In the genomic region with DNA sequence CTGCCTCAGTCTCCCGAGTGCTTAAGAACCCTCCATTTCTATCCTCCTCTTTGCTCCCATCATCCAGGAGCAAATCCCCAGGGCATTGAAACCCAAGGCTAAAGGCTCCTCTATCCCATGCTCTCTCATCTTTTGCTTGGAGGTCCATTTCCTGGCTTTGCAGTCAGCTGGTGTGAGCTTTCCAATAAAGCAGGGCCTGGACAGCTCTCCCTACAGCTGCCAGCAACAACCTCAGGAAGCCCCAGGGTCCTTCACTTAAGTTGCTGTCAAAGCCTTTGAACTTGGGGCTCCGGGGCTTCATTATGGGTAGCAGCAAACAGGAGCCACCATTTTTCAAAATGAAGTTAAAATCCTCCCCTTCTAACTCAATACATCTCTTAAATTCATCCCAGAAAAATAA, we compare ENCODE assay signal across 30 cellular contexts.
DNase-seq lines count a peak whose midpoint lies in the region; ATAC-seq and TF ChIP-seq lines count a peak whose summit lies in the region.
"Had no signal": no experiment of that assay in that cellular context is flagged by ENCODE, and none has a peak within 500 bp of the region (broad histone marks: within the 10 kb centered on the region; RNA-seq: fewer than 3 reads in every experiment).

No MANE protein-coding gene starts in this region.

- H3K4me1 Mint-ChIP-seq in MCF 10A (ENCODE audit: insufficient read depth, unreplicated experiment) = peaks cover 20% of the 10 kb centered on the region
- H3K4me1 Mint-ChIP-seq in nephron progenitor cell = peaks cover 35% of the 10 kb centered on the region
- H3K4me1 Mint-ChIP-seq in activated CD4-positive, alpha-beta T cell treated with anti-CD3 and anti-CD28 coated beads, Interleukin-2, amount 10 ng/mL, durations not matched to agents 24 days and 14 days = peaks cover 23% of the 10 kb centered on the region

- H3K27me3 Mint-ChIP-seq in MCF 10A (ENCODE audit: insufficient read depth, unreplicated experiment) (no peaks in the 10 kb centered on the region), nephron progenitor cell (ENCODE audit: low read depth, poor library complexity) (peaks cover 6% of the 10 kb centered on the region)
- H3K27me3 Mint-ChIP-seq in activated CD4-positive, alpha-beta T cell treated with anti-CD3 and anti-CD28 coated beads, Interleukin-2, amount 10 ng/mL, durations not matched to agents 24 days and 14 days = peaks cover 2% of the 10 kb centered on the region
- H3K27me3 Mint-ChIP-seq: activated naive CD8-positive, alpha-beta T cell; CD8-positive, alpha-beta memory T cell; T-cell had no signal

- H3K79me2 ChIP-seq in mammary epithelial cell (ENCODE audit: insufficient read depth, low read length) = no peaks in the 10 kb centered on the region

- no peaks in the 10 kb centered on the region for H4K20me1 ChIP-seq in mammary epithelial cell (ENCODE audit: insufficient read depth, low read length)

- H3K27ac ChIP-seq in mammary epithelial cell (ENCODE audit: insufficient read depth, low read depth, low read length) (no peak overlapping the region), gastroesophageal sphincter (peak overlapping the region in 3 of 4 donors; percentile 55 to 59 (median 57)), uterus (peak overlapping the region; percentile 41 to 58)
- H3K27ac ChIP-seq: ascending aorta, pancreas, Peyer's patch, SJSA1, testis had no signal

- BruUV-seq in MCF 10A (replicated peaks; lab: Mats Ljungman, UMichigan) = no TSS peak
- no TSS peak for BruUV-seq in mammary epithelial cell (replicated peaks; lab: Mats Ljungman, UMichigan)

- no peak for TF ChIP-seq POLR2A in gastroesophageal sphincter (IDR thresholded peaks at IDR 0.05)
- TF ChIP-seq POLR2A in uterus (IDR thresholded peaks at IDR 0.05) = no peak

- no peak for TF ChIP-seq EP300 in gastroesophageal sphincter (IDR thresholded peaks at IDR 0.05)

- in situ Hi-C loops in mammary epithelial cell (cut with MboI; ENCODE audit: low sequenced_read_pairs in 2 of 2) = no loop called here

- H3K9me3 ChIP-seq in mammary epithelial cell (replicated peaks; ENCODE audit: insufficient read depth, low read length) (no peaks in the 10 kb centered on the region), gastroesophageal sphincter (no peaks in the 10 kb centered on the region), uterus (no peaks in the 10 kb centered on the region)
- H3K9me3 ChIP-seq: ascending aorta, pancreas, Peyer's patch, SJSA1, testis had no signal

- H3K27me3 ChIP-seq in mammary epithelial cell (ENCODE audit: insufficient read depth, low read length) (peaks cover 28% of the 10 kb centered on the region), gastroesophageal sphincter (no peaks in the 10 kb centered on the region), uterus (no peaks in the 10 kb centered on the region)
- H3K27me3 ChIP-seq: ascending aorta, pancreas, Peyer's patch, SJSA1, testis had no signal

- H3K4me3 Mint-ChIP-seq in MCF 10A (ENCODE audit: unreplicated experiment) (no peak overlapping the region), nephron progenitor cell (no peak overlapping the region)
- no peak overlapping the region for H3K4me3 Mint-ChIP-seq in activated CD4-positive, alpha-beta T cell treated with anti-CD3 and anti-CD28 coated beads, Interleukin-2, amount 10 ng/mL, durations not matched to agents 24 days and 14 days
- H3K4me3 Mint-ChIP-seq: activated CD4-positive, alpha-beta memory T cell treated with anti-CD3 and anti-CD28 coated beads, Interleukin-2, amount 10 ng/mL, durations not matched to agents 7 days and 5 days; activated naive CD8-positive, alpha-beta T cell; CD8-positive, alpha-beta memory T cell; endodermal cell; stimulated activated effector memory CD8-positive, alpha-beta T cell treated with anti-CD3 and anti-CD28 coated beads, Interleukin-12 subunit alpha, Interleukin-12 subunit beta, amount 100 ng/mL, for 72 hours; T-cell had no signal

- DNase-seq in MCF 10A (ENCODE audit: unreplicated experiment) (no peak), mammary epithelial cell (no peak), nephron progenitor cell (no peak), uterus (no peak), NCI-H146 (lab: John Stamatoyannopoulos, UW) (no peak), UCSD-AML1 (lab: John Stamatoyannopoulos, UW; ENCODE audit: unreplicated experiment) (no peak)
- no peak for DNase-seq in activated CD4-positive, alpha-beta T cell treated with anti-CD3 and anti-CD28 coated beads, Interleukin-2, amount 10 ng/mL, durations not matched to agents 24 days and 14 days
- DNase-seq: activated CD4-positive, alpha-beta memory T cell treated with anti-CD3 and anti-CD28 coated beads, Interleukin-2, amount 10 ng/mL, durations not matched to agents 7 days and 5 days; activated CD4-positive, CD25-positive, alpha-beta regulatory T cell; activated CD8-positive, alpha-beta memory T cell treated with anti-CD3 and anti-CD28 coated beads, Interleukin-2, amount 50 U/mL, for 48 hours; AML-193; caudate nucleus; CD8-positive, alpha-beta memory T cell; cortex of kidney; DMS153; endodermal cell; NCI-H524; pancreas; stimulated activated CD4-positive, alpha-beta T cell treated with anti-CD3 and anti-CD28 coated beads, Interleukin-12 subunit alpha, Interleukin-12 subunit beta, amount 100 ng/mL, for 4 hours; stimulated activated CD4-positive, alpha-beta T cell treated with anti-CD3 and anti-CD28 coated beads, Interleukin-4, amount 100 ng/mL, for 24 hours; T-cell; testis had no signal

- H3K4me2 ChIP-seq in mammary epithelial cell (ENCODE audit: insufficient read depth, low read depth, low read length) = no peak overlapping the region

- CTCF ChIA-PET in MCF 10A (lab: Yijun Ruan, JAX) (interaction anchor here (0.6 kb wide), 1 partner anchor 55 kb away, joined by 3 read pairs; no protein-coding TSS in a partner anchor), mammary epithelial cell (lab: Charles Lee; ENCODE audit: low non-redundant PET) (no interaction called here)

- TF ChIP-seq CTCF in MCF 10A (IDR thresholded peaks at IDR 0.05; ENCODE audit: unreplicated experiment) (no peak), mammary epithelial cell (conservative IDR thresholded peaks at IDR 0.05 in 1 of 2, IDR thresholded peaks at IDR 0.05 in 1 of 2; ENCODE audit: extremely low read depth in 1 of 2, insufficient read depth in 1 of 2, low read depth in 1 of 2, low read length in 2 of 2) (no peak), gastroesophageal sphincter (IDR thresholded peaks at IDR 0.05) (no peak), nephron progenitor cell (IDR thresholded peaks at IDR 0.05) (no peak), uterus (IDR thresholded peaks at IDR 0.05) (no peak)

- H3K36me3 Mint-ChIP-seq in MCF 10A (ENCODE audit: insufficient read depth, unreplicated experiment) (peaks cover 4% of the 10 kb centered on the region), nephron progenitor cell (ENCODE audit: low read depth) (peaks cover under 1% of the 10 kb centered on the region)
- H3K36me3 Mint-ChIP-seq in activated CD4-positive, alpha-beta T cell treated with anti-CD3 and anti-CD28 coated beads, Interleukin-2, amount 10 ng/mL, durations not matched to agents 24 days and 14 days (ENCODE audit: low read depth) = no peaks in the 10 kb centered on the region
- H3K36me3 Mint-ChIP-seq: activated naive CD8-positive, alpha-beta T cell; T-cell had no signal

- no peak for ATAC-seq in gastroesophageal sphincter
- ATAC-seq: esophagus mucosa; stimulated activated effector memory CD8-positive, alpha-beta T cell treated with anti-CD3 and anti-CD28 coated beads, Interleukin-12 subunit alpha, Interleukin-12 subunit beta, amount 100 ng/mL, for 72 hours; T-cell had no signal

- no peak overlapping the region for H3K9ac ChIP-seq in mammary epithelial cell (ENCODE audit: insufficient read depth, low read length)

- H3K36me3 ChIP-seq in mammary epithelial cell (ENCODE audit: insufficient read depth, low read length) = no peaks in the 10 kb centered on the region
- no peaks in the 10 kb centered on the region for H3K36me3 ChIP-seq in gastroesophageal sphincter
- H3K36me3 ChIP-seq in uterus = no peaks in the 10 kb centered on the region
- H3K36me3 ChIP-seq: ascending aorta, pancreas, Peyer's patch, SJSA1 had no signal

- POLR2A ChIA-PET in MCF 10A (lab: Yijun Ruan, JAX) = interaction anchor here (1.0 to 1.1 kb wide), 2 partner anchors 20 to 23 kb away, joined by 3 read pairs; no protein-coding TSS in a partner anchor

- dilution Hi-C loops in mammary epithelial cell (cut with HindIII; ENCODE audit: low sequenced_read_pairs) = no loop called here

- no peaks in the 10 kb centered on the region for H3K4me1 ChIP-seq in mammary epithelial cell (ENCODE audit: insufficient read depth, low read length)
- H3K4me1 ChIP-seq in gastroesophageal sphincter = peaks cover 0 to 24% (median 5%) of the 10 kb centered on the region in 3 donors
- no peaks in the 10 kb centered on the region for H3K4me1 ChIP-seq in uterus
- H3K4me1 ChIP-seq: ascending aorta, Peyer's patch, SJSA1, testis had no signal

- H2AFZ ChIP-seq in mammary epithelial cell (ENCODE audit: low read depth, low read length) = no peak overlapping the region

- H3K4me3 ChIP-seq in mammary epithelial cell (replicated peaks in 1 of 3; ENCODE audit: insufficient read depth in 1 of 3, low read depth in 2 of 3, low read length in 3 of 3) (no peak overlapping the region), gastroesophageal sphincter (no peak overlapping the region), uterus (no peak overlapping the region)
- H3K4me3 ChIP-seq: ascending aorta, pancreas, Peyer's patch, SJSA1, testis had no signal

- intact Hi-C loops in MCF 10A (cut with micrococcal nuclease) = loop anchor here (10.0 kb wide), 1 partner anchor 127 kb away; no protein-coding TSS in a partner anchor
- intact Hi-C loops in mammary epithelial cell (cut with micrococcal nuclease) = no loop called here
- intact Hi-C loops in uterus (cut with DNase I; ENCODE audit: low total_unique reads) = no loop called here
- intact Hi-C loops in activated CD4-positive, alpha-beta T cell treated with anti-CD3 and anti-CD28 coated beads, Interleukin-2, amount 10 ng/mL, durations not matched to agents 24 days and 14 days (cut with micrococcal nuclease) = no loop called here

- H3K9me3 Mint-ChIP-seq in MCF 10A (ENCODE audit: unreplicated experiment) (no peaks in the 10 kb centered on the region), nephron progenitor cell (peaks cover 10% of the 10 kb centered on the region)
- H3K9me3 Mint-ChIP-seq in activated CD4-positive, alpha-beta T cell treated with anti-CD3 and anti-CD28 coated beads, Interleukin-2, amount 10 ng/mL, durations not matched to agents 24 days and 14 days = peaks cover 4% of the 10 kb centered on the region
- H3K9me3 Mint-ChIP-seq: activated CD4-positive, alpha-beta memory T cell treated with anti-CD3 and anti-CD28 coated beads, Interleukin-2, amount 10 ng/mL, durations not matched to agents 7 days and 5 days; activated T-helper 2 cell treated with anti-CD3 and anti-CD28 coated beads, Interferon-gamma antibody, Interleukin-2, Interleukin-4, amounts not matched to agents 10 μg/mL and 5 μg/mL and 100 μg/mL, durations not matched to agents 14 hours and 24 hours and 36 hours; CD8-positive, alpha-beta memory T cell; stimulated activated effector memory CD8-positive, alpha-beta T cell treated with anti-CD3 and anti-CD28 coated beads, Interleukin-12 subunit alpha, Interleukin-12 subunit beta, amount 100 ng/mL, for 72 hours had no signal

- H3K27ac Mint-ChIP-seq in MCF 10A (ENCODE audit: low read depth, unreplicated experiment) (peak overlapping the region; percentile 85), nephron progenitor cell (peak overlapping the region; percentile 59)
- H3K27ac Mint-ChIP-seq in activated CD4-positive, alpha-beta T cell treated with anti-CD3 and anti-CD28 coated beads, Interleukin-2, amount 10 ng/mL, durations not matched to agents 24 days and 14 days = no peak overlapping the region
- H3K27ac Mint-ChIP-seq: activated CD4-positive, alpha-beta memory T cell treated with anti-CD3 and anti-CD28 coated beads, Interleukin-2, amount 10 ng/mL, durations not matched to agents 7 days and 5 days; activated naive CD8-positive, alpha-beta T cell; activated T-helper 2 cell treated with anti-CD3 and anti-CD28 coated beads, Interferon-gamma antibody, Interleukin-2, Interleukin-4, amounts not matched to agents 10 μg/mL and 5 μg/mL and 100 μg/mL, durations not matched to agents 14 hours and 24 hours and 36 hours; endodermal cell; stimulated activated effector memory CD8-positive, alpha-beta T cell treated with anti-CD3 and anti-CD28 coated beads, Interleukin-12 subunit alpha, Interleukin-12 subunit beta, amount 100 ng/mL, for 72 hours had no signal

- WGBS in mammary epithelial cell (ENCODE audit: low coverage, missing lambda C conversion rate) = no CpG with 5 or more reads among the region's 2 CpGs
- 80 to 100% methylated on average over 1 of the region's 2 CpGs for WGBS in gastroesophageal sphincter (ENCODE audit: low coverage in 1 of 2), 2 donors
